ENCODE assay signal across 16 cellular contexts in genomic region chr11:125264091-125265022, GRCh38.
A peak's percentile ranks its signal among the peaks of the same experiment; 100 is the strongest.
DNase-seq lines count a peak whose midpoint lies in the region; ATAC-seq, FAIRE-seq and TF ChIP-seq lines count a peak whose summit lies in the region.
"Had no signal": no experiment of that assay in that cellular context is flagged by ENCODE, and none has a peak within 500 bp of the region (broad histone marks: within the 10 kb centered on the region; RNA-seq: fewer than 3 reads in every experiment).

No MANE protein-coding gene starts in this region.

- H3K9me3 ChIP-seq in HepG2 (ENCODE audit: low read length) (no peaks in the 10 kb centered on the region), right lobe of liver (no peaks in the 10 kb centered on the region), H1 (ENCODE audit: insufficient read depth in 2 of 2, low read depth in 1 of 2, low read length in 1 of 2) (no peaks in the 10 kb centered on the region), neural cell (ENCODE audit: low read length) (no peaks in the 10 kb centered on the region), tibial artery (no peaks in the 10 kb centered on the region)
- H3K9me3 ChIP-seq: breast epithelium, gastrocnemius medialis had no signal

- H3K27me3 ChIP-seq in HepG2 (ENCODE audit: control insufficient read depth in 1 of 2, insufficient read depth in 2 of 2, low read length in 2 of 2) (peaks cover 6 to 52% of the 10 kb centered on the region in 2 experiments; a peak in 4 of 5 replicates), right lobe of liver (no peaks in the 10 kb centered on the region), H1 (replicated peaks in 1 of 4; ENCODE audit: control insufficient read depth in 3 of 4, extremely low read depth in 1 of 4, insufficient read depth in 3 of 4, low read length in 3 of 4) (peaks cover 0 to 19% (median 14%) of the 10 kb centered on the region in 4 experiments; a peak in 5 of 7 replicates), neural cell (ENCODE audit: insufficient read depth, low read depth, low read length) (no peaks in the 10 kb centered on the region), tibial artery (no peaks in the 10 kb centered on the region)
- H3K27me3 ChIP-seq: gastrocnemius medialis had no signal

- TF ChIP-seq EP300 in HepG2 (IDR thresholded peaks at IDR 0.05; ENCODE audit: low read depth in 2 of 2, low read length in 2 of 2) (no peak), HepG2 (CRISPR knock-in tag; IDR thresholded peaks at IDR 0.05; ENCODE audit: borderline replicate concordance) (no peak), H1 (IDR thresholded peaks at IDR 0.05; ENCODE audit: borderline replicate concordance in 1 of 2, low read depth in 2 of 2, low read length in 2 of 2) (no peak), neural cell (conservative IDR thresholded peaks at IDR 0.05; ENCODE audit: poor library complexity, severe bottlenecking) (no peak)

- no peaks in the 10 kb centered on the region for H3K79me2 ChIP-seq in HepG2 (ENCODE audit: insufficient read depth, low read length)
- no peaks in the 10 kb centered on the region for H3K79me2 ChIP-seq in H1 (ENCODE audit: control insufficient read depth in 1 of 2, insufficient read depth in 2 of 2, low read length in 2 of 2)
- H3K79me2 ChIP-seq in neural cell (replicated peaks; ENCODE audit: insufficient read depth, low read length) = no peaks in the 10 kb centered on the region

- DNase-seq in HepG2 (ENCODE audit: low spot score) (no peak), right lobe of liver (no peak), H1 (ENCODE audit: low read depth in 1 of 2, low spot score in 2 of 2) (no peak), Ammon's horn (ENCODE audit: low spot score) (no peak), GM13977 (ENCODE audit: low spot score) (no peak), tibial artery (no peak), NCI-H2196 treated with DMSO at 0.1 percent for 48 hours (lab: John Stamatoyannopoulos, UW; ENCODE audit: unreplicated experiment) (no peak)
- DNase-seq: NCI-H1417 treated with DMSO at 0.1 percent for 48 hours; NCI-H446 treated with DMSO at 0.1 percent for 48 hours; PC-3; stimulated activated CD4-positive, alpha-beta T cell treated with anti-CD3 and anti-CD28 coated beads, Interleukin-12 subunit alpha, Interleukin-12 subunit beta, amount 100 ng/mL, for 4 hours; SW 1271; WERI-Rb-1 had no signal

- H3K4me3 ChIP-seq in HepG2 (replicated peaks in 1 of 3; ENCODE audit: insufficient read depth in 1 of 3, low read depth in 2 of 3, low read length in 3 of 3) (no peak overlapping the region), right lobe of liver (no peak overlapping the region), H1 (ENCODE audit: extremely low read depth in 1 of 4, insufficient read depth in 2 of 4, low read depth in 3 of 4, low read length in 4 of 4) (peak overlapping the region in 1 of 4 experiments; percentile 47; a peak in 1 of 8 replicates), neural cell (ENCODE audit: low read length) (no peak overlapping the region), tibial artery (no peak overlapping the region)

- ATAC-seq in HepG2 (no peak), right lobe of liver (no peak)
- ATAC-seq: PC-3 had no signal

- no peaks in the 10 kb centered on the region for H3K36me3 ChIP-seq in HepG2 (replicated peaks in 1 of 2; ENCODE audit: control insufficient read depth in 1 of 2, insufficient read depth in 2 of 2, low read length in 2 of 2)
- no peaks in the 10 kb centered on the region for H3K36me3 ChIP-seq in right lobe of liver
- H3K36me3 ChIP-seq in H1 (ENCODE audit: control insufficient read depth in 2 of 4, insufficient read depth in 4 of 4, low read length in 3 of 4) = no peaks in the 10 kb centered on the region
- no peaks in the 10 kb centered on the region for H3K36me3 ChIP-seq in neural cell (ENCODE audit: insufficient read depth, low read length)
- H3K36me3 ChIP-seq in tibial artery = no peaks in the 10 kb centered on the region
- H3K36me3 ChIP-seq: breast epithelium, gastrocnemius medialis, WERI-Rb-1 had no signal

- TF ChIP-seq POLR2A in HepG2 (IDR thresholded peaks at IDR 0.05; ENCODE audit: insufficient read depth in 1 of 2, low read depth in 2 of 2, low read length in 2 of 2) = no peak
- TF ChIP-seq POLR2A in right lobe of liver (IDR thresholded peaks at IDR 0.05) = no peak
- TF ChIP-seq POLR2A in H1 (IDR thresholded peaks at IDR 0.05; ENCODE audit: control extremely low read depth in 1 of 2, low read depth in 2 of 2, low read length in 2 of 2) = no peak

- 35% methylated on average over 10 of the region's 14 CpGs for WGBS in HepG2 (ENCODE audit: low lambda C conversion rate)
- WGBS in right lobe of liver (ENCODE audit: insufficient coverage, low coverage, low lambda C conversion rate, missing lambda C conversion rate) = 64% methylated on average over 6 of the region's 14 CpGs
- 87% methylated on average over 12 of the region's 14 CpGs; no CpG with 5 or more reads in 1 of the 2 experiments for WGBS in H1 (ENCODE audit: extremely low coverage in 1 of 2, insufficient coverage in 1 of 2, insufficient read length in 1 of 2, insufficient replicate concordance in 2 of 2, low coverage in 1 of 2, low lambda C conversion rate in 2 of 2, missing lambda C conversion rate in 1 of 2), 2 experiments

- TF ChIP-seq RAD21 in HepG2 (CRISPR knock-in tag; IDR thresholded peaks at IDR 0.05) (no peak), H1 (IDR thresholded peaks at IDR 0.05 in 1 of 2, conservative IDR thresholded peaks at IDR 0.05 in 1 of 2; ENCODE audit: low read depth in 2 of 2, low read length in 2 of 2) (peak in 1 of 2 experiments; percentile 20; a peak in 1 of 4 replicates), neural cell (conservative IDR thresholded peaks at IDR 0.05) (no peak)

- peak overlapping the region; percentile 29; the same call in 1 of the 2 replicates for H2BK20ac ChIP-seq in H1 (ENCODE audit: low read length)

- H4K20me1 ChIP-seq in HepG2 (ENCODE audit: insufficient read depth, low read length) (no peaks in the 10 kb centered on the region), H1 (replicated peaks in 1 of 2; ENCODE audit: control insufficient read depth in 1 of 2, insufficient read depth in 2 of 2, low read length in 2 of 2) (no peaks in the 10 kb centered on the region), neural cell (ENCODE audit: insufficient read depth) (no peaks in the 10 kb centered on the region)

- no peak overlapping the region for H4K5ac ChIP-seq in H1 (ENCODE audit: insufficient read length, low read depth, low read length)

- H2AFZ ChIP-seq in HepG2 (ENCODE audit: low read length) (no peak overlapping the region), H1 (ENCODE audit: low read length) (no peak overlapping the region), neural cell (ENCODE audit: low read depth, low read length) (no peak overlapping the region)

- no peak overlapping the region for H3K56ac ChIP-seq in H1 (replicated peaks; ENCODE audit: insufficient read length, low read depth, low read length)

- H4K8ac ChIP-seq in H1 (ENCODE audit: extremely low read depth, insufficient read depth, low read length) = peak overlapping the region; percentile 7; the same call in 1 of the 2 replicates

- peak overlapping the region; percentile 94; the same call in 1 of the 2 replicates for H3K18ac ChIP-seq in H1 (ENCODE audit: extremely low read depth, low read length)

- intact Hi-C loops in HepG2 (cut with micrococcal nuclease; ENCODE audit: unreplicated experiment) = no loop called here
- intact Hi-C loops in right lobe of liver (cut with DNase I) = no loop called here
- intact Hi-C loops in tibial artery (cut with DNase I; ENCODE audit: low total_unique reads) = no loop called here

- H3K23ac ChIP-seq in H1 (ENCODE audit: insufficient read length) = no peak overlapping the region

- H3K4me2 ChIP-seq in HepG2 (ENCODE audit: low read depth, low read length) = no peak overlapping the region
- peak overlapping the region in 1 of 2 experiments; percentile 80; a peak in 1 of 4 replicates for H3K4me2 ChIP-seq in H1 (ENCODE audit: insufficient read depth in 1 of 2, low read depth in 2 of 2, low read length in 2 of 2)
- H3K4me2 ChIP-seq in neural cell (ENCODE audit: low read length) = no peak overlapping the region

- CTCF ChIA-PET in HepG2 (lab: Yijun Ruan, JAX; ENCODE audit: low intra/inter-chr PET ratio, low total read pairs) (no interaction called here), H1 (lab: Charles Lee; ENCODE audit: partially characterized antibody) (interaction anchor here (0.6 to 9.4 kb wide), 28 partner anchors 11 to 362 kb away, joined by 3 to 81 read pairs (median 4); no protein-coding TSS in a partner anchor)

- FAIRE-seq in HepG2 (lab: Jason Lieb, UNC) (no peak), H1 (lab: Jason Lieb, UNC) (no peak)

- in situ Hi-C loops in HepG2 (cut with HindIII; ENCODE audit: extremely low pct_ligation_motif_present, low pct_unique_long_range_greater_than_20kb) = no loop called here
- in situ Hi-C loops in GM13977 (cut with MboI; ENCODE audit: low pct_unique_long_range_greater_than_20kb, low sequenced_read_pairs, unreplicated experiment) = no loop called here

- H2BK120ac ChIP-seq in H1 (replicated peaks; ENCODE audit: low read depth, low read length) = peak overlapping the region; percentile 62

- H3K9ac ChIP-seq in HepG2 (ENCODE audit: insufficient read depth, low read depth, low read length) = no peak overlapping the region
- no peak overlapping the region for H3K9ac ChIP-seq in H1 (replicated peaks in 1 of 4; ENCODE audit: extremely low read depth in 1 of 4, low read depth in 3 of 4, low read length in 3 of 4)
- H3K9ac ChIP-seq in neural cell (ENCODE audit: low read length) = no peak overlapping the region

- peak overlapping the region; percentile 100; the same call in 1 of the 2 replicates for H2BK12ac ChIP-seq in H1 (ENCODE audit: low read depth, low read length)

- no peak for TF ChIP-seq CTCF in HepG2 (CRISPR knock-in tag; IDR thresholded peaks at IDR 0.05)
- TF ChIP-seq CTCF in right lobe of liver (IDR thresholded peaks at IDR 0.05) = no peak
- TF ChIP-seq CTCF in H1 (IDR thresholded peaks at IDR 0.05; ENCODE audit: control extremely low read depth in 1 of 3, insufficient read depth in 1 of 3, low read depth in 1 of 3, low read length in 3 of 3) = peak in 1 of 3 experiments; percentile 8; a peak in 1 of 4 replicates
- TF ChIP-seq CTCF in neural cell (IDR thresholded peaks at IDR 0.05; ENCODE audit: poor library complexity, severe bottlenecking) = no peak
- no peak for TF ChIP-seq CTCF in GM13977 (IDR thresholded peaks at IDR 0.05; ENCODE audit: extremely low read depth, insufficient read depth, missing control alignments)
- TF ChIP-seq CTCF in tibial artery (IDR thresholded peaks at IDR 0.05) = no peak

- H2AK5ac ChIP-seq in H1 (ENCODE audit: low read depth, low read length) = peak overlapping the region; percentile 19; the same call in 1 of the 2 replicates

- H3K4me1 ChIP-seq in HepG2 (ENCODE audit: insufficient read depth, low read length) (peaks cover 36% of the 10 kb centered on the region), right lobe of liver (no peaks in the 10 kb centered on the region), H1 (replicated peaks in 1 of 4; ENCODE audit: control insufficient read depth in 3 of 4, insufficient read depth in 4 of 4, low read length in 3 of 4) (peaks cover 13 to 30% (median 23%) of the 10 kb centered on the region in 4 experiments), tibial artery (peaks cover 0 to 24% (median 16%) of the 10 kb centered on the region in 4 donors)
- H3K4me1 ChIP-seq: breast epithelium had no signal

- POLR2A ChIA-PET in HepG2 (lab: Yijun Ruan, JAX) = no interaction called here
- POLR2A ChIA-PET in H1 (lab: Charles Lee; ENCODE audit: partially characterized antibody) = interaction anchor here (0.9 to 2.5 kb wide), 7 partner anchors 12 to 99 kb away, joined by 3 to 15 read pairs (median 5); partner anchors contain the start of gene PKNOX2

- H3K23me2 ChIP-seq in H1 (ENCODE audit: low read depth, low read length) = peaks cover 13% of the 10 kb centered on the region

- H2BK5ac ChIP-seq in H1 (ENCODE audit: low read depth, low read length) = no peak overlapping the region

- BruUV-seq in HepG2 (replicated peaks; lab: Mats Ljungman, UMichigan) = no TSS peak

- H3K27ac ChIP-seq in HepG2 (ENCODE audit: extremely low read length, insufficient read depth, low read length) = no peak overlapping the region
- H3K27ac ChIP-seq in right lobe of liver = no peak overlapping the region
- H3K27ac ChIP-seq in H1 (ENCODE audit: low read depth, low read length) = no peak overlapping the region
- peak overlapping the region; percentile 44 for H3K27ac ChIP-seq in neural cell (ENCODE audit: low read length)
- no peak overlapping the region for H3K27ac ChIP-seq in tibial artery
- H3K27ac ChIP-seq: breast epithelium, gastrocnemius medialis, WERI-Rb-1 had no signal

- H2BK15ac ChIP-seq in H1 (ENCODE audit: low read length) = no peak overlapping the region

- no peaks in the 10 kb centered on the region for H3F3A ChIP-seq in neural cell (ENCODE audit: insufficient read depth, low read length, poor library complexity, severe bottlenecking)

- H4K91ac ChIP-seq in H1 (replicated peaks; ENCODE audit: insufficient read length, low read length) = peak overlapping the region; percentile 90

- no peak overlapping the region for H3K4ac ChIP-seq in H1 (replicated peaks; ENCODE audit: insufficient read length, low read depth, low read length)

- no peaks in the 10 kb centered on the region for H3K9me2 ChIP-seq in neural cell (ENCODE audit: insufficient read depth, low read length)

- no peak overlapping the region for H3K14ac ChIP-seq in H1 (ENCODE audit: insufficient read length)

- H3K79me1 ChIP-seq in H1 (ENCODE audit: low read depth, low read length) = no peaks in the 10 kb centered on the region

Comparison
In these comparisons a context has a peak if more than half of its experiments do, and no peak if none do; other contexts are left out.
1. Of the 41 proteins assayed by ChIP-seq in both HepG2 and H1: peak only in HepG2: none; only in H1: KDM1A; in both: none; in neither: 38; mixed calls (peak in some experiments, not most) for 2.